In the genomic region with DNA sequence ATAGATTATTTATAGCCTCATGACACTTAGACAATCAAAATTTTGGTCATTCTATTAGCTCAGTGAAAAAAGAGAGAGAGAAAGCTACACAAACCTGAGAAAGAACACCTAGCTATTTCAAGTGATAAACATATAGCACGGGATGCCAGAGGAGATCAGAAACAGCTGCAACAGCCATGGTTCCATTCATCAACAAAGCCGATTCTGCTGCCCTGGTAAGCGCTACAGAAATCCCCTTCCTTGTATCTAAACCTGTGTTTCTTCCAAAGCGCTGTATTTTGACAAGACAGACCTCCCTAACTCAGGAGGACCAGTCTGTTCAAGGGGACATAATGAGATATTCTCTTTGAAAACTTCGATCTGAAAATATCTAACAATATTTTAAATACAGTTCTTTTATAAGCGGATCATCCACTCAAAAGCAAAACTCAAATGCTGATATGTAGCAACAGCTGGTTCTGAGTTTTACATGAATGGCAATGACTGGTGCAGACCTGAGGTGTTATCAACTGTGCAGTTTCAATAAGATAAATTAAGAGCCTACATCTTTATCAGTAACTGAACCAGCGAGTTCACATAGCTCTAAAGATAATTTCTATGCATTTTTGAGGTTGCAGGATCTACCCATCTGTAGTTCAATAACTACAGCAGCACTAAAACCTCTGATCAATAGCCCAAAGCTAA, we compare ENCODE assay signal across 31 cellular contexts.
"Had no signal": no experiment of that assay in that cellular context is flagged by ENCODE, and none has a peak within 500 bp of the region (broad histone marks: within the 10 kb centered on the region; RNA-seq: fewer than 3 reads in every experiment).

No MANE protein-coding gene starts in this region.

- H3K27ac Mint-ChIP-seq: activated CD4-positive, alpha-beta memory T cell treated with anti-CD3 and anti-CD28 coated beads, Interleukin-2, amount 10 ng/mL, durations not matched to agents 7 days and 5 days; activated CD4-positive, alpha-beta T cell treated with anti-CD3 and anti-CD28 coated beads, Interleukin-2, amount 10 ng/mL, durations not matched to agents 7 days and 5 days; activated naive CD8-positive, alpha-beta T cell treated with anti-CD3 and anti-CD28 coated beads, Interleukin-2, amount 50 U/mL, for 24 hours; activated T-helper 17 cell treated with anti-CD3 and anti-CD28 coated beads, Interleukin-2, amount 50 U/mL, for 72 hours; dendritic cell treated with granulocyte-macrophage colony-stimulating factor and Interleukin-4, amounts not matched to agents 40 ng/mL and 50 ng/mL, for 4 days; endodermal cell; naive B cell; nephron progenitor cell had no signal

- H3K9me3 Mint-ChIP-seq: activated T-cell treated with anti-CD3 and anti-CD28 coated beads, Interleukin-2, amount 50 U/mL, for 4 hours; nephron progenitor cell had no signal

- H3K36me3 Mint-ChIP-seq: naive B cell had no signal

- H3K4me3 ChIP-seq: left ventricle myocardium inferior, lung, mucosa of descending colon, pancreas, prostate gland, sigmoid colon, spleen, testis had no signal

- H3K4me1 ChIP-seq: left ventricle myocardium inferior, pancreas, prostate gland, sigmoid colon, spleen, testis had no signal

- H3K36me3 ChIP-seq: left ventricle myocardium inferior, pancreas, prostate gland, sigmoid colon, spleen had no signal

- DNase-seq: activated CD4-positive, alpha-beta memory T cell treated with anti-CD3 and anti-CD28 coated beads, Interleukin-2, amount 10 ng/mL, durations not matched to agents 7 days and 5 days; activated CD4-positive, alpha-beta T cell treated with anti-CD3 and anti-CD28 coated beads, Interleukin-2, amount 10 ng/mL, durations not matched to agents 7 days and 5 days; activated CD8-positive, alpha-beta memory T cell treated with anti-CD3 and anti-CD28 coated beads, Interleukin-2, amount 50 U/mL, for 48 hours; activated gamma-delta T cell treated with Interleukin-2 at 50 U/mL for 16 hours; activated naive CD4-positive, alpha-beta T cell treated with anti-CD3 and anti-CD28 coated beads, Interleukin-2, amount 50 U/mL, for 16 hours; activated naive CD8-positive, alpha-beta T cell treated with anti-CD3 and anti-CD28 coated beads, Interleukin-2, amount 50 U/mL, for 24 hours; activated T-cell treated with anti-CD3 and anti-CD28 coated beads, Interleukin-2, amount 50 U/mL, for 4 hours; endodermal cell; foreskin melanocyte; left ventricle myocardium inferior; mucosa of descending colon; naive B cell; nephron progenitor cell; nucleus accumbens; pancreas; retina; sigmoid colon; spleen; stimulated activated naive CD4-positive, alpha-beta T cell treated with Interleukin-2 at 50 U/mL for 16 hours; testis had no signal

- H3K27me3 Mint-ChIP-seq: activated CD4-positive, alpha-beta memory T cell treated with anti-CD3 and anti-CD28 coated beads, Interleukin-2, amount 10 ng/mL, durations not matched to agents 7 days and 5 days; activated CD4-positive, alpha-beta T cell treated with anti-CD3 and anti-CD28 coated beads, Interleukin-2, amount 10 ng/mL, durations not matched to agents 7 days and 5 days; activated naive CD8-positive, alpha-beta T cell treated with anti-CD3 and anti-CD28 coated beads, Interleukin-2, amount 50 U/mL, for 24 hours; activated T-helper 17 cell treated with anti-CD3 and anti-CD28 coated beads, Interleukin-2, amount 50 U/mL, for 72 hours; central memory CD8-positive, alpha-beta T cell; dendritic cell treated with granulocyte-macrophage colony-stimulating factor and Interleukin-4, amounts not matched to agents 40 ng/mL and 50 ng/mL, for 4 days; naive B cell had no signal

- H3K27me3 ChIP-seq: pancreas, sigmoid colon, spleen, testis had no signal

- H3K27ac ChIP-seq: left ventricle myocardium inferior, pancreas, prostate gland, sigmoid colon, spleen, testis, VCaP had no signal

- FAIRE-seq: bronchial epithelial cell, pancreas, TTC549, urothelium cell line had no signal

- H3K4me3 Mint-ChIP-seq: activated CD4-positive, alpha-beta memory T cell treated with anti-CD3 and anti-CD28 coated beads, Interleukin-2, amount 10 ng/mL, durations not matched to agents 7 days and 5 days; activated CD4-positive, alpha-beta T cell treated with anti-CD3 and anti-CD28 coated beads, Interleukin-2, amount 10 ng/mL, durations not matched to agents 7 days and 5 days; activated naive CD8-positive, alpha-beta T cell treated with anti-CD3 and anti-CD28 coated beads, Interleukin-2, amount 50 U/mL, for 24 hours; activated T-cell treated with anti-CD3 and anti-CD28 coated beads, Interleukin-2, amount 50 U/mL, for 4 hours; activated T-helper 17 cell treated with anti-CD3 and anti-CD28 coated beads, Interleukin-2, amount 50 U/mL, for 72 hours; central memory CD8-positive, alpha-beta T cell; dendritic cell treated with granulocyte-macrophage colony-stimulating factor and Interleukin-4, amounts not matched to agents 40 ng/mL and 50 ng/mL, for 4 days; endodermal cell; naive B cell; nephron progenitor cell had no signal

- H3K9me3 ChIP-seq: left ventricle myocardium inferior, mucosa of descending colon, pancreas, prostate gland, sigmoid colon, testis had no signal

- H3K4me1 Mint-ChIP-seq: activated CD4-positive, alpha-beta memory T cell treated with anti-CD3 and anti-CD28 coated beads, Interleukin-2, amount 10 ng/mL, durations not matched to agents 7 days and 5 days; activated CD4-positive, alpha-beta T cell treated with anti-CD3 and anti-CD28 coated beads, Interleukin-2, amount 10 ng/mL, durations not matched to agents 7 days and 5 days; activated naive CD8-positive, alpha-beta T cell treated with anti-CD3 and anti-CD28 coated beads, Interleukin-2, amount 50 U/mL, for 24 hours; activated T-helper 17 cell treated with anti-CD3 and anti-CD28 coated beads, Interleukin-2, amount 50 U/mL, for 72 hours; central memory CD8-positive, alpha-beta T cell; endodermal cell; naive B cell; nephron progenitor cell had no signal

- ATAC-seq: activated CD4-positive, CD25-positive, alpha-beta regulatory T cell treated with anti-CD3 and anti-CD28 coated beads, Interleukin-2, amount 50 U/mL, for 24 hours; activated naive CD8-positive, alpha-beta T cell treated with anti-CD3 and anti-CD28 coated beads, Interleukin-2, amount 50 U/mL, for 24 hours; activated T-cell treated with anti-CD3 and anti-CD28 coated beads, Interleukin-2, amount 50 U/mL, for 4 hours; activated T-helper 17 cell treated with anti-CD3 and anti-CD28 coated beads, Interleukin-2, amount 50 U/mL, for 72 hours; esophagus mucosa; mucosa of descending colon had no signal
